ENCODE assay signal across 8 cellular contexts in the genomic region with DNA sequence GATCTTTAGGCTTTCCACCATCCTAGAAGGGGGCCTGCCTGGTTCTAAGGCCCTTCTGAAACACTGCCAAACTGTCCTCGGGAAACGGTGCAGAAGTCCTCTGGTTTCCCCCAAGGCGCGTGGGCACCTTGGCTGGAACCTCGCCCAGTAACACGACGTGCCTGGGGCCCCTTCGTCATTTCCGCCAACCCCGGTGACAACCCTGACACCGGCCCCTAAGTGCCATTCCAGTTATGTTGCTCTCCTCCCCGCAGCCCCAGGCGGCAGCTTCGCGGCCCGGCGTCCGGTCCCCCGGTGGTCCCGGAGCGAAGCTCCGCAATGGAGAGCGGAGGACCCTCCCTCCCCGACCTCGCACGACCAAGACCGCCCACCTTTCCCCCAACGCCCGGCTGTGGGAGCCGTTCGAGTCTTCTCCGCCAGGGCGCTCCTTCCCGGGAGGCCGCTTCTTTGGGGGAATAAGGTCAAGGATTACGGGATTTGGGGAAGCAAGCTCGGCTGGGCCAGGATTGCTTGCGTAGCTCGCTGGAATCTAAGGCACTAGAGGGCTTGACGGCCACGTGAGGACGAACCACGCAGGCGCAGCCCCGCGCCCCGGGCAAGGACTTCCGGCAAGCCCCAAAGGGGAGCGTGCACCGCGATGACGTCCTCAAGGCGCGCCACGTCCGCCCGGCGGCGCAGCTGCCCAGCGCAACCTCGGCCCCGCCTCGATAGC. TPM values are rescaled to one million over a fixed set of nuclear protein-coding genes. Genes with fewer than 3 reads are reported as not detected.
DNase-seq lines count a peak whose midpoint lies in the region; ATAC-seq and TF ChIP-seq lines count a peak whose summit lies in the region.

No MANE protein-coding gene starts in this region.

- H3K36me3 ChIP-seq in liver (ENCODE audit: control insufficient read depth in 4 of 4, insufficient read depth in 3 of 4, low read depth in 1 of 4, low read length in 3 of 4) = peaks cover 0 to 9% (median 3%) of the 10 kb centered on the region in 4 donors

- H3K27me3 ChIP-seq in liver (ENCODE audit: control insufficient read depth in 4 of 4, insufficient read depth in 4 of 4, low read length in 3 of 4) = no peaks in the 10 kb centered on the region

- WGBS in liver = under 1% methylated on average over 63 of the region's 63 CpGs

- TF ChIP-seq CTCF in C4-2B (conservative IDR thresholded peaks at IDR 0.05) = no peak
- no peak for TF ChIP-seq CTCF in liver (IDR thresholded peaks at IDR 0.05; ENCODE audit: low read depth, low read length, missing input control)

- DNase-seq in NCI-H748 (lab: John Stamatoyannopoulos, UW; ENCODE audit: unreplicated experiment) (peak; percentile 97), dermis microvascular lymphatic vessel endothelial cell (ENCODE audit: low read depth in 2 of 2) (peak; percentile 95 to 98)
- peak; percentile 96 for DNase-seq in activated CD4-positive, alpha-beta T cell treated with anti-CD3 and anti-CD28 coated beads, Interleukin-2, amount 50 U/mL, for 4 hours
- peak; percentile 98 for DNase-seq in stimulated activated CD4-positive, alpha-beta T cell treated with anti-CD3 and anti-CD28 coated beads, Interleukin-4, amount 100 ng/mL, for 1 hour

- peaks cover 12 to 33% (median 24%) of the 10 kb centered on the region in 4 donors for H3K4me1 ChIP-seq in liver (ENCODE audit: control insufficient read depth in 4 of 4, insufficient read depth in 4 of 4, low read length in 3 of 4)

- H3K27ac ChIP-seq in C4-2B = peak overlapping the region; percentile 98
- peak overlapping the region; percentile 97 to 100 for H3K27ac ChIP-seq in liver (ENCODE audit: low read depth in 1 of 2, low read length in 2 of 2)

- H3K9me3 ChIP-seq in liver (ENCODE audit: control insufficient read depth in 4 of 4, low read length in 3 of 4) = no peaks in the 10 kb centered on the region

- peak overlapping the region; percentile 91 to 99 for H3K9ac ChIP-seq in liver (ENCODE audit: low read depth in 1 of 2, low read length in 2 of 2)

- peak overlapping the region; percentile 73 to 99 (median 79) for H3K4me3 ChIP-seq in liver (ENCODE audit: low read depth in 1 of 3, low read length in 3 of 3)

- ATAC-seq in GM19372 (IDR thresholded peaks at IDR 0.05; ENCODE audit: low read depth, unreplicated experiment) (peak; percentile 77), HG03521 (IDR thresholded peaks at IDR 0.05; ENCODE audit: unreplicated experiment) (peak; percentile 62)

- TF ChIP-seq RAD21 in liver (IDR thresholded peaks at IDR 0.05) = no peak

TF ChIP-seq in liver, 16 proteins besides CTCF, POLR2A, EP300 and RAD21:
- TF ChIP-seq HNF4G (IDR thresholded peaks at IDR 0.05) (no peak), GABPA (IDR thresholded peaks at IDR 0.05 in 1 of 2, conservative IDR thresholded peaks at IDR 0.05 in 1 of 2) (peak; percentile 20 to 87), RXRA (IDR thresholded peaks at IDR 0.05) (peak in 1 of 2 donors; percentile 26), YY1 (IDR thresholded peaks at IDR 0.05) (no peak)
- TF ChIP-seq, protein P1, sequence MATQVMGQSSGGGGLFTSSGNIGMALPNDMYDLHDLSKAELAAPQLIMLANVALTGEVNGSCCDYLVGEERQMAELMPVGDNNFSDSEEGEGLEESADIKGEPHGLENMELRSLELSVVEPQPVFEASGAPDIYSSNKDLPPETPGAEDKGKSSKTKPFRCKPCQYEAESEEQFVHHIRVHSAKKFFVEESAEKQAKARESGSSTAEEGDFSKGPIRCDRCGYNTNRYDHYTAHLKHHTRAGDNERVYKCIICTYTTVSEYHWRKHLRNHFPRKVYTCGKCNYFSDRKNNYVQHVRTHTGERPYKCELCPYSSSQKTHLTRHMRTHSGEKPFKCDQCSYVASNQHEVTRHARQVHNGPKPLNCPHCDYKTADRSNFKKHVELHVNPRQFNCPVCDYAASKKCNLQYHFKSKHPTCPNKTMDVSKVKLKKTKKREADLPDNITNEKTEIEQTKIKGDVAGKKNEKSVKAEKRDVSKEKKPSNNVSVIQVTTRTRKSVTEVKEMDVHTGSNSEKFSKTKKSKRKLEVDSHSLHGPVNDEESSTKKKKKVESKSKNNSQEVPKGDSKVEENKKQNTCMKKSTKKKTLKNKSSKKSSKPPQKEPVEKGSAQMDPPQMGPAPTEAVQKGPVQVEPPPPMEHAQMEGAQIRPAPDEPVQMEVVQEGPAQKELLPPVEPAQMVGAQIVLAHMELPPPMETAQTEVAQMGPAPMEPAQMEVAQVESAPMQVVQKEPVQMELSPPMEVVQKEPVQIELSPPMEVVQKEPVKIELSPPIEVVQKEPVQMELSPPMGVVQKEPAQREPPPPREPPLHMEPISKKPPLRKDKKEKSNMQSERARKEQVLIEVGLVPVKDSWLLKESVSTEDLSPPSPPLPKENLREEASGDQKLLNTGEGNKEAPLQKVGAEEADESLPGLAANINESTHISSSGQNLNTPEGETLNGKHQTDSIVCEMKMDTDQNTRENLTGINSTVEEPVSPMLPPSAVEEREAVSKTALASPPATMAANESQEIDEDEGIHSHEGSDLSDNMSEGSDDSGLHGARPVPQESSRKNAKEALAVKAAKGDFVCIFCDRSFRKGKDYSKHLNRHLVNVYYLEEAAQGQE (IDR thresholded peaks at IDR 0.05) = peak; percentile 20
- TF ChIP-seq, protein P2, sequence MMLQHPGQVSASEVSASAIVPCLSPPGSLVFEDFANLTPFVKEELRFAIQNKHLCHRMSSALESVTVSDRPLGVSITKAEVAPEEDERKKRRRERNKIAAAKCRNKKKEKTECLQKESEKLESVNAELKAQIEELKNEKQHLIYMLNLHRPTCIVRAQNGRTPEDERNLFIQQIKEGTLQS (IDR thresholded peaks at IDR 0.05) = no peak

RNA-seq across cellular contexts. Expression of a gene that starts 0.6 kb away (rescaled TPM):
- 210 and 302 TPM in 2 replicates for total RNA-seq in dermis microvascular lymphatic vessel endothelial cell
- total RNA-seq in liver = 10 to 100 TPM; 68.5 to 77.8 TPM
- polyA plus RNA-seq in liver = 10 to 100 TPM; 75.7 to 99.1 TPM

RNA-seq across cellular contexts. Expression of a gene that starts 29.0 kb away (rescaled TPM):
- total RNA-seq in dermis microvascular lymphatic vessel endothelial cell = 43.7 and 50.6 TPM in 2 replicates
- 1 to 10 TPM; 4.7 to 8.6 TPM for total RNA-seq in liver
- 10 to 100 TPM; 13.2 to 17.4 TPM for polyA plus RNA-seq in liver

RNA-seq across cellular contexts. Expression of a gene that starts 30.9 kb away (rescaled TPM):
- total RNA-seq in dermis microvascular lymphatic vessel endothelial cell (0.26 and 0.51 TPM in 2 replicates), liver (under 1 TPM; 0.17 to 0.23 TPM)
- polyA plus RNA-seq in liver = under 1 TPM; 0.08 to 0.46 TPM

RNA-seq across cellular contexts. Expression of a gene that starts 54.1 kb away (rescaled TPM):
- total RNA-seq in dermis microvascular lymphatic vessel endothelial cell = 0.90 and 2.0 TPM in 2 replicates
- total RNA-seq in liver = 1 to 10 TPM; 1.2 to 2.9 TPM
- polyA plus RNA-seq in liver = 1 to 10 TPM; 1.6 to 4.6 TPM

RNA-seq across cellular contexts. Expression of a gene that starts 54.4 kb away (rescaled TPM):
- total RNA-seq in dermis microvascular lymphatic vessel endothelial cell (13.9 and 17.4 TPM in 2 replicates), liver (10 to 100 TPM; 11.5 to 35.5 TPM)
- 10 to 100 TPM; 38.3 to 50.4 TPM for polyA plus RNA-seq in liver

Comparison
In these comparisons a context has a peak if more than half of its experiments do, and no peak if none do; other contexts are left out.
1. Peak in every context shown above with its lines: DNase-seq, ATAC-seq, H3K4me3 ChIP-seq and H3K27ac ChIP-seq.